8 cellular contexts compared by ENCODE assay signal in genomic region chr12:79927772-79928474, GRCh38. TPM values are rescaled to one million over a fixed set of nuclear protein-coding genes. Genes with fewer than 3 reads are reported as not detected.
A peak's percentile ranks its signal among the peaks of the same experiment; 100 is the strongest.
DNase-seq lines count a peak whose midpoint lies in the region; ATAC-seq and TF ChIP-seq lines count a peak whose summit lies in the region.

No MANE protein-coding gene starts in this region.

- in situ Hi-C loops in GM13976 (cut with MboI; ENCODE audit: low sequenced_read_pairs, unreplicated experiment) = no loop called here

- H3K27ac ChIP-seq in KOPT-K1 (ENCODE audit: low read depth, low read length, poor library complexity, severe bottlenecking) (peak overlapping the region; percentile 31), spleen (peak overlapping the region in 7 of 8 donors; percentile 5 to 79 (median 72)), body of pancreas (no peak overlapping the region)

- H3K27me3 ChIP-seq in spleen (replicated peaks in 1 of 7) = no peaks in the 10 kb centered on the region
- no peaks in the 10 kb centered on the region for H3K27me3 ChIP-seq in body of pancreas

- 11 to 16% (median 15%) methylated on average over 1 of the region's 1 CpG for WGBS in spleen, 5 donors
- whole genome bisulfite sequencing in body of pancreas, 2 donors = 22 to 43% methylated on average over 1 of the region's 1 CpG

- peak; percentile 99 for ATAC-seq in GM21619 (IDR thresholded peaks at IDR 0.05; ENCODE audit: unreplicated experiment)
- ATAC-seq in activated T-helper 17 cell treated with anti-CD3 and anti-CD28 coated beads, Interleukin-2, amount 50 U/mL, for 72 hours (replicated peaks) = peak; percentile 99
- ATAC-seq in body of pancreas = no peak

- H3K4me3 Mint-ChIP-seq in activated T-helper 17 cell treated with anti-CD3 and anti-CD28 coated beads, Interleukin-2, amount 50 U/mL, for 72 hours = peak overlapping the region; percentile 32

- intact Hi-C loops in spleen (cut with DNase I; ENCODE audit: low total_unique reads) = no loop called here
- intact Hi-C loops in body of pancreas (cut with DNase I) = no loop called here

- H3K4me3 ChIP-seq in spleen (peak overlapping the region in 1 of 8 donors; percentile 22), body of pancreas (no peak overlapping the region)

- no peaks in the 10 kb centered on the region for H3K27me3 Mint-ChIP-seq in activated T-helper 17 cell treated with anti-CD3 and anti-CD28 coated beads, Interleukin-2, amount 50 U/mL, for 72 hours

- DNase-seq in GM13976 (ENCODE audit: low spot score) (peak; percentile 40), spleen (no peak), NCI-H1436 (lab: John Stamatoyannopoulos, UW) (no peak), DMS153 treated with DMSO at 0.1 percent for 48 hours (lab: John Stamatoyannopoulos, UW; ENCODE audit: unreplicated experiment) (no peak), body of pancreas (no peak)

- peaks cover 39% of the 10 kb centered on the region for H3K4me1 Mint-ChIP-seq in activated T-helper 17 cell treated with anti-CD3 and anti-CD28 coated beads, Interleukin-2, amount 50 U/mL, for 72 hours

- peaks cover 23 to 100% (median 93%) of the 10 kb centered on the region in 6 donors for H3K4me1 ChIP-seq in spleen
- H3K4me1 ChIP-seq in body of pancreas = peaks cover 12% of the 10 kb centered on the region

- H3K36me3 ChIP-seq in KOPT-K1 (ENCODE audit: insufficient read depth, low read length) (no peaks in the 10 kb centered on the region), spleen (no peaks in the 10 kb centered on the region), body of pancreas (replicated peaks in 1 of 2; ENCODE audit: insufficient read depth in 1 of 2, low read depth in 2 of 2) (no peaks in the 10 kb centered on the region)

- no peak for TF ChIP-seq CTCF in GM13976 (IDR thresholded peaks at IDR 0.05; ENCODE audit: borderline replicate concordance, control extremely low read depth, extremely low read depth, insufficient read depth, missing control alignments)
- TF ChIP-seq CTCF in spleen (IDR thresholded peaks at IDR 0.05 in 8 of 11, conservative IDR thresholded peaks at IDR 0.05 in 3 of 11) = no peak
- no peak for TF ChIP-seq CTCF in body of pancreas (IDR thresholded peaks at IDR 0.05)

- H3K9me3 ChIP-seq in KOPT-K1 (ENCODE audit: insufficient read depth, low read length, poor library complexity, severe bottlenecking) (no peaks in the 10 kb centered on the region), spleen (no peaks in the 10 kb centered on the region), body of pancreas (no peaks in the 10 kb centered on the region)

- H3K27ac Mint-ChIP-seq in activated T-helper 17 cell treated with anti-CD3 and anti-CD28 coated beads, Interleukin-2, amount 50 U/mL, for 72 hours = peak overlapping the region; percentile 83

- H3K9me3 Mint-ChIP-seq in activated T-helper 17 cell treated with anti-CD3 and anti-CD28 coated beads, Interleukin-2, amount 50 U/mL, for 72 hours = no peaks in the 10 kb centered on the region

- H3K36me3 Mint-ChIP-seq in activated T-helper 17 cell treated with anti-CD3 and anti-CD28 coated beads, Interleukin-2, amount 50 U/mL, for 72 hours (ENCODE audit: low read depth) = peaks cover 10% of the 10 kb centered on the region

- TF ChIP-seq POLR2A in spleen (IDR thresholded peaks at IDR 0.05) (no peak), body of pancreas (IDR thresholded peaks at IDR 0.05) (no peak)

RNA-seq across cellular contexts. Expression of gene PPP1R12A, which starts 7.0 kb away (rescaled TPM):
- total RNA-seq in activated T-helper 17 cell treated with anti-CD3 and anti-CD28 coated beads, Interleukin-2, amount 50 U/mL, for 72 hours = 10 to 100 TPM; 90.7 to 92.5 TPM
- total RNA-seq in spleen = 100 to 1,000 TPM in 5 of 7 donors, 10 to 100 TPM in 2; 91.1 to 141 (median 112) TPM
- polyA plus RNA-seq in spleen = 10 to 100 TPM; 14.4 to 22.5 (median 21.1) TPM
- 10 to 100 TPM; 45.4 to 65.6 TPM for total RNA-seq in body of pancreas

Comparison
In these comparisons a context has a peak if more than half of its experiments do, and no peak if none do; other contexts are left out.
1. H3K27ac ChIP-seq: peak in KOPT-K1 (single experiment) and spleen (7 of 8); none in body of pancreas (0 of 4).